Comparison of ENCODE assay signal across 16 cellular contexts in the genomic region with DNA sequence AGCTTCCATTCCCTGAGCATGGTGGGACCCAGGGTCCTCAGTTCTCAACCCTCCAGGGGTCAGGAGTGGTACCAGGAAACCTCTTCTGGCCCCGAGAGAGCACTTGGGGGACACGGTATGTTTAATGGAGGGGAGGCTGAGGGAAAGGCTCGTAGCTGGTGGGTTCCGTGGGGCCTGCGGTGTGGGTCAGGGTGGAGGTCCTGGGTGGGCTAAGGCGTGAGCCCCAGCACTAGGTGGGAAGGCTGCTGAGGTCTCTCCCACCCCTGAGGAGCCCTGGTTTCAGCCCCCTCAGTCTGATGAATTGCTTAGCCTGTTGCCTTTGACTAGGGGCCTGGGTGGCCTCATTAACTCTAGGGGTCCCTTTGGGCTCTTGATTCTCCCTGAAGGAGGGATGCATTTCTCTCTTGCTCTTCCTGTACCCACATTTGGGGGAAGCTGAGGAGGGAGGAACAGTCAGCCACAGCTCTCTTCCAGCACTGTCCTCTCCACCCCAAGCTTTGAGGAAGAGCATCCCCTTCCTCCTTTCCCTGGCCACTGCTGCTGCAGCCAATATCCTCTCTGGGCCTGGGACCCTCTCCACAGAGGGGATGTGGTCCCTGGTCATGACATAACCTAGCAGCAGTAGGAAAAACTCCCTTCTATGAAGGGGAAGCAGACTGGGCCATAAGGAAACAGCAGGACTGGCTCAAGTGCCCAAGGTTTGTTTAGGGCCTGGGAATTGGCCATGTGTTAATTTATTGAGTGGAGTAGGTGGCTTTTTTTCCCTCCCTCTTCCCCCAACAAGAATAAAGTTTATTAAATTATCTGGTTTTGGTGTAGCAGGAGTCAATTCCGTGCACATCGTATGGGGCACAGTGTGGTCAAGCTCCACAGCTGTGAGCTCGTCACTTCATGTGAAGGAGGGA. TPM values are rescaled to one million over a fixed set of nuclear protein-coding genes. Genes with fewer than 3 reads are reported as not detected.
DNase-seq lines count a peak whose midpoint lies in the region; ATAC-seq and TF ChIP-seq lines count a peak whose summit lies in the region.
"Had no signal": no experiment of that assay in that cellular context is flagged by ENCODE, and none has a peak within 500 bp of the region (broad histone marks: within the 10 kb centered on the region; RNA-seq: fewer than 3 reads in every experiment).

No MANE protein-coding gene starts in this region.

- no peak overlapping the region for H3K4me3 ChIP-seq in A673 (ENCODE audit: low read depth, low read length, poor library complexity, severe bottlenecking)
- peak overlapping the region in 3 of 10 experiments; percentile 25 to 34 (median 33); a peak in 4 of 20 replicates for H3K4me3 ChIP-seq in BLaER1 treated with 17β-estradiol and CSF1 and Interleukin-3, amounts not matched to agents 10 nM and 100 nM
- no peak overlapping the region for H3K4me3 ChIP-seq in left lung
- H3K4me3 ChIP-seq: cardiac muscle cell, HAP-1, pancreas, PC-9 had no signal

- peak overlapping the region; percentile 40 for H3K27ac Mint-ChIP-seq in activated CD8-positive, alpha-beta T cell treated with anti-CD3 and anti-CD28 coated beads for 36 hours

- TF ChIP-seq CTCF in A673 (conservative IDR thresholded peaks at IDR 0.05; ENCODE audit: low read depth, low read length) (no peak), left lung (IDR thresholded peaks at IDR 0.05) (no peak)
- no peak for TF ChIP-seq CTCF in activated CD8-positive, alpha-beta T cell treated with anti-CD3 and anti-CD28 coated beads for 36 hours (IDR thresholded peaks at IDR 0.05)

- H3K4me3 Mint-ChIP-seq in activated CD8-positive, alpha-beta T cell treated with anti-CD3 and anti-CD28 coated beads for 36 hours, result no peak overlapping the region

- H3K27ac ChIP-seq in A673 (ENCODE audit: low read depth, low read length, poor library complexity, severe bottlenecking) (peak overlapping the region; percentile 47), left lung (peak overlapping the region in 1 of 2 donors; percentile 46)
- H3K27ac ChIP-seq in BLaER1 treated with 17β-estradiol and CSF1 and Interleukin-3, amounts not matched to agents 10 nM and 100 nM, result peak overlapping the region; percentile 48 to 82 (median 70); a peak in 21 of 22 replicates
- H3K27ac ChIP-seq: cardiac muscle cell, pancreas, PC-9 had no signal

- CTCF ChIA-PET in A673 (lab: Charles Lee), result no interaction called here
- CTCF ChIA-PET in activated CD8-positive, alpha-beta T cell treated with anti-CD3 and anti-CD28 coated beads for 36 hours (lab: Charles Lee), result no interaction called here

- no peaks in the 10 kb centered on the region for H3K27me3 ChIP-seq in A673 (replicated peaks; ENCODE audit: insufficient read depth, low read depth, low read length, poor library complexity)
- H3K27me3 ChIP-seq in BLaER1 treated with 17β-estradiol and CSF1 and Interleukin-3, amounts not matched to agents 10 nM and 100 nM, result no peaks in the 10 kb centered on the region
- no peaks in the 10 kb centered on the region for H3K27me3 ChIP-seq in left lung
- H3K27me3 ChIP-seq: BE2C, cardiac muscle cell, pancreas had no signal

- DNase-seq in A673 (ENCODE audit: low spot score) (no peak), left lung (no peak), NCI-H1092 treated with DMSO at 0.1 percent for 48 hours (lab: John Stamatoyannopoulos, UW) (no peak)
- no peak for DNase-seq in activated CD8-positive, alpha-beta T cell treated with anti-CD3 and anti-CD28 coated beads for 36 hours
- DNase-seq: activated T-cell treated with anti-CD3 and anti-CD28 coated beads, Interleukin-2, amount 50 U/mL, for 1 hour; BE2C; KG1; stimulated activated CD4-positive, alpha-beta T cell treated with anti-CD3 and anti-CD28 coated beads, Interleukin-1b, Interleukin-23, amount 100 ng/mL, for 48 hours had no signal

- intact Hi-C loops in A673 (cut with micrococcal nuclease; ENCODE audit: unreplicated experiment), result no loop called here
- intact Hi-C loops in activated CD8-positive, alpha-beta T cell treated with anti-CD3 and anti-CD28 coated beads for 36 hours (cut with micrococcal nuclease), result no loop called here
- intact Hi-C loops in left lung (cut with DNase I), result no loop called here

- H3K4me1 ChIP-seq in A673 (ENCODE audit: insufficient read depth, low read length, poor library complexity, severe bottlenecking) (no peaks in the 10 kb centered on the region), left lung (peaks cover 0 to 17% of the 10 kb centered on the region in 2 donors)
- peaks cover 22 to 92% (median 71%) of the 10 kb centered on the region in 10 experiments for H3K4me1 ChIP-seq in BLaER1 treated with 17β-estradiol and CSF1 and Interleukin-3, amounts not matched to agents 10 nM and 100 nM
- H3K4me1 ChIP-seq: BE2C, HAP-1, pancreas had no signal

- peak overlapping the region in 10 of 11 experiments; percentile 12 to 90 (median 70); a peak in 19 of 22 replicates for H3K4me2 ChIP-seq in BLaER1 treated with 17β-estradiol and CSF1 and Interleukin-3, amounts not matched to agents 10 nM and 100 nM
- H3K4me2 ChIP-seq: PC-9 had no signal

- peaks cover 48% of the 10 kb centered on the region for H3K36me3 Mint-ChIP-seq in activated CD8-positive, alpha-beta T cell treated with anti-CD3 and anti-CD28 coated beads for 36 hours (ENCODE audit: low read depth)

- no peaks in the 10 kb centered on the region for H3K9me3 ChIP-seq in A673 (ENCODE audit: low read depth, low read length, poor library complexity, severe bottlenecking)
- H3K9me3 ChIP-seq in BLaER1 treated with 17β-estradiol and CSF1 and Interleukin-3, amounts not matched to agents 10 nM and 100 nM (replicated peaks in 1 of 11), result no peaks in the 10 kb centered on the region
- H3K9me3 ChIP-seq in left lung, result no peaks in the 10 kb centered on the region
- H3K9me3 ChIP-seq: BE2C, HAP-1, pancreas had no signal

- H3K4me1 Mint-ChIP-seq in activated CD8-positive, alpha-beta T cell treated with anti-CD3 and anti-CD28 coated beads for 36 hours (ENCODE audit: low read depth), result peaks cover 4% of the 10 kb centered on the region

- no peak for ATAC-seq in activated CD8-positive, alpha-beta T cell treated with anti-CD3 and anti-CD28 coated beads for 36 hours
- ATAC-seq in left lung (peak; percentile 4), HG03565 (IDR thresholded peaks at IDR 0.05; ENCODE audit: unreplicated experiment) (no peak), GM19452 (IDR thresholded peaks at IDR 0.05; ENCODE audit: unreplicated experiment) (no peak)
- ATAC-seq: sciatic nerve had no signal

- H3K9me3 Mint-ChIP-seq in activated CD8-positive, alpha-beta T cell treated with anti-CD3 and anti-CD28 coated beads for 36 hours, result no peaks in the 10 kb centered on the region

- H4K20me1 ChIP-seq in BLaER1 treated with 17β-estradiol and CSF1 and Interleukin-3, amounts not matched to agents 10 nM and 100 nM, result peaks cover 0 to 100% (median 23%) of the 10 kb centered on the region in 11 experiments; a peak in 14 of 22 replicates

- H3K36me3 ChIP-seq in A673 (ENCODE audit: insufficient read depth, low read length, poor library complexity, severe bottlenecking), result peaks cover 75% of the 10 kb centered on the region
- peaks cover 98 to 100% (median 100%) of the 10 kb centered on the region in 11 experiments for H3K36me3 ChIP-seq in BLaER1 treated with 17β-estradiol and CSF1 and Interleukin-3, amounts not matched to agents 10 nM and 100 nM
- peaks cover 0 to 97% of the 10 kb centered on the region in 2 donors for H3K36me3 ChIP-seq in left lung

- POLR2A ChIA-PET in A673 (lab: Charles Lee; ENCODE audit: low non-redundant PET), result no interaction called here
- POLR2A ChIA-PET in activated CD8-positive, alpha-beta T cell treated with anti-CD3 and anti-CD28 coated beads for 36 hours (lab: Charles Lee), result interaction anchor here (1.3 kb wide), 1 partner anchor 22 kb away, joined by 3 read pairs; no protein-coding TSS in a partner anchor

- no TSS peak for BruUV-seq in A673 (replicated peaks; lab: Mats Ljungman, UMichigan)

- no peaks in the 10 kb centered on the region for H3K27me3 Mint-ChIP-seq in activated CD8-positive, alpha-beta T cell treated with anti-CD3 and anti-CD28 coated beads for 36 hours

- H3K9ac ChIP-seq in BLaER1 treated with 17β-estradiol and CSF1 and Interleukin-3, amounts not matched to agents 10 nM and 100 nM, result peak overlapping the region; percentile 23 to 66 (median 52); a peak in 18 of 22 replicates

RNA-seq across cellular contexts. Expression of gene CSF1R, which starts 33.8 kb away (rescaled TPM):
- total RNA-seq in A673 (2021) (not detected in 2 replicates), left lung (10 to 100 TPM; 52.8 to 93.1 TPM)
- not detected for total RNA-seq in activated CD8-positive, alpha-beta T cell treated with anti-CD3 and anti-CD28 coated beads for 36 hours
- total RNA-seq: cardiac muscle cell had no signal

RNA-seq across cellular contexts. Expression of gene HMGXB3, which starts 52.0 kb away (rescaled TPM):
- total RNA-seq in A673 (2021) (52.6 and 55.6 TPM in 2 replicates), left lung (10 to 100 TPM; 27.5 to 37.1 TPM)
- total RNA-seq in activated CD8-positive, alpha-beta T cell treated with anti-CD3 and anti-CD28 coated beads for 36 hours, result 10 to 100 TPM; 30.4 to 32.6 TPM

RNA-seq across cellular contexts. Expression of gene TIGD6, which starts 52.1 kb away (rescaled TPM):
- total RNA-seq in A673 (2021) (7.3 and 7.5 TPM in 2 replicates), left lung (1 to 10 TPM; 4.1 to 5.8 TPM)
- 1 to 10 TPM; 1.2 to 2.2 TPM for total RNA-seq in activated CD8-positive, alpha-beta T cell treated with anti-CD3 and anti-CD28 coated beads for 36 hours

Comparison
In these comparisons a context has a peak if more than half of its experiments do, and no peak if none do; other contexts are left out.
1. RNA of gene CSF1R, which starts 33.8 kb away (total RNA-seq): 52.8 to 93.1 TPM in left lung; not detected in A673 and not detected in activated CD8-positive, alpha-beta T cell treated with anti-CD3 and anti-CD28 coated beads for 36 hours; every median in the first group is over 10 times any median in the second.